1 cellular context compared by ENCODE assay signal in the genomic region with DNA sequence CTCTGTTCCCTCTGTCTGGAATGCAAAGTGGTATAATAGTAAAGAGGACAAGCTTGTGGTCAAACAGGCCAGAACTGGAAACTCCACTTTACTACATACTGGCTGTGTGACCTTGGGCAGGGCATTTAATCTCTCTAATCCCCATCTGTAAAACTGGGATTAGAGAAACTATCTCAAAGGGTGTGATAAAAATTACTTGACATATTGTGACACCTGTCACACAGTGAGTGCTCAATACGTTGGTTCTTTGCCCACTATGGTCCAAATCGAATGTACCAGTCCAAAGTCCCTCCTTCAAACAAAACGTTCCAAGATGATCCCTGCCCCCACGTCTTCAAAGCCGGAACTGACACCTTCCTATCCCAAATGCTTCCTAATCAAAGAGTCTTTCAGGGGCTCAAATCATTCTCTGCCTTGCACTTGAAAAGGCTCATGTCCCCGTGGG.
TF ChIP-seq lines count a peak whose summit lies in the region.

No MANE protein-coding gene starts in this region.

TF ChIP-seq in HepG2, 621 proteins besides CTCF, POLR2A, EP300 and RAD21 (continued from another document and continues in another):
- TF ChIP-seq CENPT (CRISPR knock-in tag; IDR thresholded peaks at IDR 0.05; ENCODE audit: low read depth) (no peak), HIVEP1 (CRISPR knock-in tag; IDR thresholded peaks at IDR 0.05) (no peak), ZNF749 (CRISPR knock-in tag; IDR thresholded peaks at IDR 0.05; ENCODE audit: borderline replicate concordance) (no peak), NR2C2 (CRISPR knock-in tag; IDR thresholded peaks at IDR 0.05; ENCODE audit: borderline replicate concordance) (no peak), IRF2 (CRISPR knock-in tag; IDR thresholded peaks at IDR 0.05) (peak; percentile 53; the same call in 1 of the 2 replicates), REL (CRISPR knock-in tag; conservative IDR thresholded peaks at IDR 0.05) (no peak), GPN1 (CRISPR knock-in tag; IDR thresholded peaks at IDR 0.05; ENCODE audit: borderline replicate concordance) (no peak), MIXL1 (CRISPR knock-in tag; IDR thresholded peaks at IDR 0.05) (peak; percentile 16; the same call in 1 of the 2 replicates), NFRKB (IDR thresholded peaks at IDR 0.05) (no peak), FLYWCH1 (CRISPR knock-in tag; IDR thresholded peaks at IDR 0.05) (no peak), PLRG1 (conservative IDR thresholded peaks at IDR 0.05) (no peak), ZNF224 (CRISPR knock-in tag; IDR thresholded peaks at IDR 0.05) (no peak), DNMT1 (CRISPR knock-in tag; IDR thresholded peaks at IDR 0.05) (no peak), KDM3A (CRISPR knock-in tag; IDR thresholded peaks at IDR 0.05; ENCODE audit: low read depth) (no peak), DPF2 (CRISPR knock-in tag; IDR thresholded peaks at IDR 0.05; ENCODE audit: borderline replicate concordance, low read depth) (no peak), KDM6A (CRISPR knock-in tag; IDR thresholded peaks at IDR 0.05; ENCODE audit: low read depth) (peak; percentile 63; the same call in 1 of the 2 replicates), ERF (CRISPR knock-in tag; IDR thresholded peaks at IDR 0.05) (no peak; the same call in 1 of the 2 replicates), KLF12 (CRISPR knock-in tag; IDR thresholded peaks at IDR 0.05; ENCODE audit: borderline replicate concordance) (no peak; the same call in 1 of the 2 replicates)
- TF ChIP-seq, protein P1, sequence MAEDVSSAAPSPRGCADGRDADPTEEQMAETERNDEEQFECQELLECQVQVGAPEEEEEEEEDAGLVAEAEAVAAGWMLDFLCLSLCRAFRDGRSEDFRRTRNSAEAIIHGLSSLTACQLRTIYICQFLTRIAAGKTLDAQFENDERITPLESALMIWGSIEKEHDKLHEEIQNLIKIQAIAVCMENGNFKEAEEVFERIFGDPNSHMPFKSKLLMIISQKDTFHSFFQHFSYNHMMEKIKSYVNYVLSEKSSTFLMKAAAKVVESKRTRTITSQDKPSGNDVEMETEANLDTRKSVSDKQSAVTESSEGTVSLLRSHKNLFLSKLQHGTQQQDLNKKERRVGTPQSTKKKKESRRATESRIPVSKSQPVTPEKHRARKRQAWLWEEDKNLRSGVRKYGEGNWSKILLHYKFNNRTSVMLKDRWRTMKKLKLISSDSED (CRISPR knock-in tag; IDR thresholded peaks at IDR 0.05) = no peak
- TF ChIP-seq, protein P2, sequence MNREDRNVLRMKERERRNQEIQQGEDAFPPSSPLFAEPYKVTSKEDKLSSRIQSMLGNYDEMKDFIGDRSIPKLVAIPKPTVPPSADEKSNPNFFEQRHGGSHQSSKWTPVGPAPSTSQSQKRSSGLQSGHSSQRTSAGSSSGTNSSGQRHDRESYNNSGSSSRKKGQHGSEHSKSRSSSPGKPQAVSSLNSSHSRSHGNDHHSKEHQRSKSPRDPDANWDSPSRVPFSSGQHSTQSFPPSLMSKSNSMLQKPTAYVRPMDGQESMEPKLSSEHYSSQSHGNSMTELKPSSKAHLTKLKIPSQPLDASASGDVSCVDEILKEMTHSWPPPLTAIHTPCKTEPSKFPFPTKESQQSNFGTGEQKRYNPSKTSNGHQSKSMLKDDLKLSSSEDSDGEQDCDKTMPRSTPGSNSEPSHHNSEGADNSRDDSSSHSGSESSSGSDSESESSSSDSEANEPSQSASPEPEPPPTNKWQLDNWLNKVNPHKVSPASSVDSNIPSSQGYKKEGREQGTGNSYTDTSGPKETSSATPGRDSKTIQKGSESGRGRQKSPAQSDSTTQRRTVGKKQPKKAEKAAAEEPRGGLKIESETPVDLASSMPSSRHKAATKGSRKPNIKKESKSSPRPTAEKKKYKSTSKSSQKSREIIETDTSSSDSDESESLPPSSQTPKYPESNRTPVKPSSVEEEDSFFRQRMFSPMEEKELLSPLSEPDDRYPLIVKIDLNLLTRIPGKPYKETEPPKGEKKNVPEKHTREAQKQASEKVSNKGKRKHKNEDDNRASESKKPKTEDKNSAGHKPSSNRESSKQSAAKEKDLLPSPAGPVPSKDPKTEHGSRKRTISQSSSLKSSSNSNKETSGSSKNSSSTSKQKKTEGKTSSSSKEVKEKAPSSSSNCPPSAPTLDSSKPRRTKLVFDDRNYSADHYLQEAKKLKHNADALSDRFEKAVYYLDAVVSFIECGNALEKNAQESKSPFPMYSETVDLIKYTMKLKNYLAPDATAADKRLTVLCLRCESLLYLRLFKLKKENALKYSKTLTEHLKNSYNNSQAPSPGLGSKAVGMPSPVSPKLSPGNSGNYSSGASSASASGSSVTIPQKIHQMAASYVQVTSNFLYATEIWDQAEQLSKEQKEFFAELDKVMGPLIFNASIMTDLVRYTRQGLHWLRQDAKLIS (CRISPR knock-in tag; IDR thresholded peaks at IDR 0.05) = no peak
- TF ChIP-seq, protein P3, sequence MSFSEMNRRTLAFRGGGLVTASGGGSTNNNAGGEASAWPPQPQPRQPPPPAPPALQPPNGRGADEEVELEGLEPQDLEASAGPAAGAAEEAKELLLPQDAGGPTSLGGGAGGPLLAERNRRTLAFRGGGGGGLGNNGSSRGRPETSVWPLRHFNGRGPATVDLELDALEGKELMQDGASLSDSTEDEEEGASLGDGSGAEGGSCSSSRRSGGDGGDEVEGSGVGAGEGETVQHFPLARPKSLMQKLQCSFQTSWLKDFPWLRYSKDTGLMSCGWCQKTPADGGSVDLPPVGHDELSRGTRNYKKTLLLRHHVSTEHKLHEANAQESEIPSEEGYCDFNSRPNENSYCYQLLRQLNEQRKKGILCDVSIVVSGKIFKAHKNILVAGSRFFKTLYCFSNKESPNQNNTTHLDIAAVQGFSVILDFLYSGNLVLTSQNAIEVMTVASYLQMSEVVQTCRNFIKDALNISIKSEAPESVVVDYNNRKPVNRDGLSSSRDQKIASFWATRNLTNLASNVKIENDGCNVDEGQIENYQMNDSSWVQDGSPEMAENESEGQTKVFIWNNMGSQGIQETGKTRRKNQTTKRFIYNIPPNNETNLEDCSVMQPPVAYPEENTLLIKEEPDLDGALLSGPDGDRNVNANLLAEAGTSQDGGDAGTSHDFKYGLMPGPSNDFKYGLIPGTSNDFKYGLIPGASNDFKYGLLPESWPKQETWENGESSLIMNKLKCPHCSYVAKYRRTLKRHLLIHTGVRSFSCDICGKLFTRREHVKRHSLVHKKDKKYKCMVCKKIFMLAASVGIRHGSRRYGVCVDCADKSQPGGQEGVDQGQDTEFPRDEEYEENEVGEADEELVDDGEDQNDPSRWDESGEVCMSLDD (CRISPR knock-in tag; IDR thresholded peaks at IDR 0.05; ENCODE audit: borderline replicate concordance) = no peak
- TF ChIP-seq, protein P4, sequence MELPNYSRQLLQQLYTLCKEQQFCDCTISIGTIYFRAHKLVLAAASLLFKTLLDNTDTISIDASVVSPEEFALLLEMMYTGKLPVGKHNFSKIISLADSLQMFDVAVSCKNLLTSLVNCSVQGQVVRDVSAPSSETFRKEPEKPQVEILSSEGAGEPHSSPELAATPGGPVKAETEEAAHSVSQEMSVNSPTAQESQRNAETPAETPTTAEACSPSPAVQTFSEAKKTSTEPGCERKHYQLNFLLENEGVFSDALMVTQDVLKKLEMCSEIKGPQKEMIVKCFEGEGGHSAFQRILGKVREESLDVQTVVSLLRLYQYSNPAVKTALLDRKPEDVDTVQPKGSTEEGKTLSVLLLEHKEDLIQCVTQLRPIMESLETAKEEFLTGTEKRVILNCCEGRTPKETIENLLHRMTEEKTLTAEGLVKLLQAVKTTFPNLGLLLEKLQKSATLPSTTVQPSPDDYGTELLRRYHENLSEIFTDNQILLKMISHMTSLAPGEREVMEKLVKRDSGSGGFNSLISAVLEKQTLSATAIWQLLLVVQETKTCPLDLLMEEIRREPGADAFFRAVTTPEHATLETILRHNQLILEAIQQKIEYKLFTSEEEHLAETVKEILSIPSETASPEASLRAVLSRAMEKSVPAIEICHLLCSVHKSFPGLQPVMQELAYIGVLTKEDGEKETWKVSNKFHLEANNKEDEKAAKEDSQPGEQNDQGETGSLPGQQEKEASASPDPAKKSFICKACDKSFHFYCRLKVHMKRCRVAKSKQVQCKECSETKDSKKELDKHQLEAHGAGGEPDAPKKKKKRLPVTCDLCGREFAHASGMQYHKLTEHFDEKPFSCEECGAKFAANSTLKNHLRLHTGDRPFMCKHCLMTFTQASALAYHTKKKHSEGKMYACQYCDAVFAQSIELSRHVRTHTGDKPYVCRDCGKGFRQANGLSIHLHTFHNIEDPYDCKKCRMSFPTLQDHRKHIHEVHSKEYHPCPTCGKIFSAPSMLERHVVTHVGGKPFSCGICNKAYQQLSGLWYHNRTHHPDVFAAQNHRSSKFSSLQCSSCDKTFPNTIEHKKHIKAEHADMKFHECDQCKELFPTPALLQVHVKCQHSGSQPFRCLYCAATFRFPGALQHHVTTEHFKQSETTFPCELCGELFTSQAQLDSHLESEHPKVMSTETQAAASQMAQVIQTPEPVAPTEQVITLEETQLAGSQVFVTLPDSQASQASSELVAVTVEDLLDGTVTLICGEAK (IDR thresholded peaks at IDR 0.05) = no peak
- TF ChIP-seq, protein P4 (CRISPR knock-in tag; IDR thresholded peaks at IDR 0.05) = no peak; the same call in 1 of the 2 replicates
- TF ChIP-seq, protein P5, sequence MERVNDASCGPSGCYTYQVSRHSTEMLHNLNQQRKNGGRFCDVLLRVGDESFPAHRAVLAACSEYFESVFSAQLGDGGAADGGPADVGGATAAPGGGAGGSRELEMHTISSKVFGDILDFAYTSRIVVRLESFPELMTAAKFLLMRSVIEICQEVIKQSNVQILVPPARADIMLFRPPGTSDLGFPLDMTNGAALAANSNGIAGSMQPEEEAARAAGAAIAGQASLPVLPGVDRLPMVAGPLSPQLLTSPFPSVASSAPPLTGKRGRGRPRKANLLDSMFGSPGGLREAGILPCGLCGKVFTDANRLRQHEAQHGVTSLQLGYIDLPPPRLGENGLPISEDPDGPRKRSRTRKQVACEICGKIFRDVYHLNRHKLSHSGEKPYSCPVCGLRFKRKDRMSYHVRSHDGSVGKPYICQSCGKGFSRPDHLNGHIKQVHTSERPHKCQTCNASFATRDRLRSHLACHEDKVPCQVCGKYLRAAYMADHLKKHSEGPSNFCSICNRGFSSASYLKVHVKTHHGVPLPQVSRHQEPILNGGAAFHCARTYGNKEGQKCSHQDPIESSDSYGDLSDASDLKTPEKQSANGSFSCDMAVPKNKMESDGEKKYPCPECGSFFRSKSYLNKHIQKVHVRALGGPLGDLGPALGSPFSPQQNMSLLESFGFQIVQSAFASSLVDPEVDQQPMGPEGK (CRISPR knock-in tag; IDR thresholded peaks at IDR 0.05) = no peak
